ENCODE assay signal across 1 cellular context in the genomic region with DNA sequence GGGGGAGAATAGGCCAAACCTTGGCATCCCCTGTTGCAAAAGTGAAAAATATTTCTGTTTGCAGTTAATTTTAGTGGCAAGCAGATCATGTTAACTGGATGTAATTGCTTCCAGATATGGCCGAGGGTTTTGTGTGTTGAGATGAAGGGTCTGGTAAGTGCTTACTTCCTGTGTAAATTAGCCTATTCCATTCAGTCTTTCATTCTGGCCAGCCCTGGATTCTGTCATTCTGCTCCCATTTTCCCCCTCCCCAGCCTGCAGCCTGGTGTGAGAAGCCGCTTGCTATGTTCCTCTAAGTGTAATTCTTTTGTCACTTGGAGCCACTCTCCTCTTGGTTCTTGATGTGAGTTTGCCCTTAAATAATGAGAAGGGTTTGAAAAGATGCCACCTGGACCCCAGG.
TF ChIP-seq lines count a peak whose summit lies in the region.

No MANE protein-coding gene starts in this region.

TF ChIP-seq in GM23338, 12 proteins besides CTCF, POLR2A, EP300 and RAD21 (continued from another document):
- TF ChIP-seq, protein P1, sequence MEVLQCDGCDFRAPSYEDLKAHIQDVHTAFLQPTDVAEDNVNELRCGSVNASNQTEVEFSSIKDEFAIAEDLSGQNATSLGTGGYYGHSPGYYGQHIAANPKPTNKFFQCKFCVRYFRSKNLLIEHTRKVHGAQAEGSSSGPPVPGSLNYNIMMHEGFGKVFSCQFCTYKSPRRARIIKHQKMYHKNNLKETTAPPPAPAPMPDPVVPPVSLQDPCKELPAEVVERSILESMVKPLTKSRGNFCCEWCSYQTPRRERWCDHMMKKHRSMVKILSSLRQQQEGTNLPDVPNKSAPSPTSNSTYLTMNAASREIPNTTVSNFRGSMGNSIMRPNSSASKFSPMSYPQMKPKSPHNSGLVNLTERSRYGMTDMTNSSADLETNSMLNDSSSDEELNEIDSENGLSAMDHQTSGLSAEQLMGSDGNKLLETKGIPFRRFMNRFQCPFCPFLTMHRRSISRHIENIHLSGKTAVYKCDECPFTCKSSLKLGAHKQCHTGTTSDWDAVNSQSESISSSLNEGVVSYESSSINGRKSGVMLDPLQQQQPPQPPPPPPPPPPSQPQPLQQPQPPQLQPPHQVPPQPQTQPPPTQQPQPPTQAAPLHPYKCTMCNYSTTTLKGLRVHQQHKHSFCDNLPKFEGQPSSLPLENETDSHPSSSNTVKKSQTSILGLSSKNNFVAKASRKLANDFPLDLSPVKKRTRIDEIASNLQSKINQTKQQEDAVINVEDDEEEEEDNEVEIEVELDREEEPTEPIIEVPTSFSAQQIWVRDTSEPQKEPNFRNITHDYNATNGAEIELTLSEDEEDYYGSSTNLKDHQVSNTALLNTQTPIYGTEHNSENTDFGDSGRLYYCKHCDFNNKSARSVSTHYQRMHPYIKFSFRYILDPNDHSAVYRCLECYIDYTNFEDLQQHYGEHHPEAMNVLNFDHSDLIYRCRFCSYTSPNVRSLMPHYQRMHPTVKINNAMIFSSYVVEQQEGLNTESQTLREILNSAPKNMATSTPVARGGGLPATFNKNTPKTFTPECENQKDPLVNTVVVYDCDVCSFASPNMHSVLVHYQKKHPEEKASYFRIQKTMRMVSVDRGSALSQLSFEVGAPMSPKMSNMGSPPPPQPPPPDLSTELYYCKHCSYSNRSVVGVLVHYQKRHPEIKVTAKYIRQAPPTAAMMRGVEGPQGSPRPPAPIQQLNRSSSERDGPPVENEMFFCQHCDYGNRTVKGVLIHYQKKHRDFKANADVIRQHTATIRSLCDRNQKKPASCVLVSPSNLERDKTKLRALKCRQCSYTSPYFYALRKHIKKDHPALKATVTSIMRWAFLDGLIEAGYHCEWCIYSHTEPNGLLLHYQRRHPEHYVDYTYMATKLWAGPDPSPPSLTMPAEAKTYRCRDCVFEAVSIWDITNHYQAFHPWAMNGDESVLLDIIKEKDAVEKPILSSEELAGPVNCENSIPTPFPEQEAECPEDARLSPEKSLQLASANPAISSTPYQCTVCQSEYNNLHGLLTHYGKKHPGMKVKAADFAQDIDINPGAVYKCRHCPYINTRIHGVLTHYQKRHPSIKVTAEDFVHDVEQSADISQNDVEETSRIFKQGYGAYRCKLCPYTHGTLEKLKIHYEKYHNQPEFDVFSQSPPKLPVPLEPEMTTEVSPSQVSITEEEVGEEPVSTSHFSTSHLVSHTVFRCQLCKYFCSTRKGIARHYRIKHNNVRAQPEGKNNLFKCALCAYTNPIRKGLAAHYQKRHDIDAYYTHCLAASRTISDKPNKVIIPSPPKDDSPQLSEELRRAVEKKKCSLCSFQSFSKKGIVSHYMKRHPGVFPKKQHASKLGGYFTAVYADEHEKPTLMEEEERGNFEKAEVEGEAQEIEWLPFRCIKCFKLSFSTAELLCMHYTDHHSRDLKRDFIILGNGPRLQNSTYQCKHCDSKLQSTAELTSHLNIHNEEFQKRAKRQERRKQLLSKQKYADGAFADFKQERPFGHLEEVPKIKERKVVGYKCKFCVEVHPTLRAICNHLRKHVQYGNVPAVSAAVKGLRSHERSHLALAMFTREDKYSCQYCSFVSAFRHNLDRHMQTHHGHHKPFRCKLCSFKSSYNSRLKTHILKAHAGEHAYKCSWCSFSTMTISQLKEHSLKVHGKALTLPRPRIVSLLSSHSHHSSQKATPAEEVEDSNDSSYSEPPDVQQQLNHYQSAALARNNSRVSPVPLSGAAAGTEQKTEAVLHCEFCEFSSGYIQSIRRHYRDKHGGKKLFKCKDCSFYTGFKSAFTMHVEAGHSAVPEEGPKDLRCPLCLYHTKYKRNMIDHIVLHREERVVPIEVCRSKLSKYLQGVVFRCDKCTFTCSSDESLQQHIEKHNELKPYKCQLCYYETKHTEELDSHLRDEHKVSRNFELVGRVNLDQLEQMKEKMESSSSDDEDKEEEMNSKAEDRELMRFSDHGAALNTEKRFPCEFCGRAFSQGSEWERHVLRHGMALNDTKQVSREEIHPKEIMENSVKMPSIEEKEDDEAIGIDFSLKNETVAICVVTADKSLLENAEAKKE (CRISPR knock-in tag; IDR thresholded peaks at IDR 0.05), result no peak
- TF ChIP-seq ZNF331 (CRISPR knock-in tag; IDR thresholded peaks at IDR 0.05; ENCODE audit: low read depth), result no peak
- no peak for TF ChIP-seq EZH2phosphoT487 (IDR thresholded peaks at IDR 0.05; ENCODE audit: unreplicated experiment)
- TF ChIP-seq, protein P2, sequence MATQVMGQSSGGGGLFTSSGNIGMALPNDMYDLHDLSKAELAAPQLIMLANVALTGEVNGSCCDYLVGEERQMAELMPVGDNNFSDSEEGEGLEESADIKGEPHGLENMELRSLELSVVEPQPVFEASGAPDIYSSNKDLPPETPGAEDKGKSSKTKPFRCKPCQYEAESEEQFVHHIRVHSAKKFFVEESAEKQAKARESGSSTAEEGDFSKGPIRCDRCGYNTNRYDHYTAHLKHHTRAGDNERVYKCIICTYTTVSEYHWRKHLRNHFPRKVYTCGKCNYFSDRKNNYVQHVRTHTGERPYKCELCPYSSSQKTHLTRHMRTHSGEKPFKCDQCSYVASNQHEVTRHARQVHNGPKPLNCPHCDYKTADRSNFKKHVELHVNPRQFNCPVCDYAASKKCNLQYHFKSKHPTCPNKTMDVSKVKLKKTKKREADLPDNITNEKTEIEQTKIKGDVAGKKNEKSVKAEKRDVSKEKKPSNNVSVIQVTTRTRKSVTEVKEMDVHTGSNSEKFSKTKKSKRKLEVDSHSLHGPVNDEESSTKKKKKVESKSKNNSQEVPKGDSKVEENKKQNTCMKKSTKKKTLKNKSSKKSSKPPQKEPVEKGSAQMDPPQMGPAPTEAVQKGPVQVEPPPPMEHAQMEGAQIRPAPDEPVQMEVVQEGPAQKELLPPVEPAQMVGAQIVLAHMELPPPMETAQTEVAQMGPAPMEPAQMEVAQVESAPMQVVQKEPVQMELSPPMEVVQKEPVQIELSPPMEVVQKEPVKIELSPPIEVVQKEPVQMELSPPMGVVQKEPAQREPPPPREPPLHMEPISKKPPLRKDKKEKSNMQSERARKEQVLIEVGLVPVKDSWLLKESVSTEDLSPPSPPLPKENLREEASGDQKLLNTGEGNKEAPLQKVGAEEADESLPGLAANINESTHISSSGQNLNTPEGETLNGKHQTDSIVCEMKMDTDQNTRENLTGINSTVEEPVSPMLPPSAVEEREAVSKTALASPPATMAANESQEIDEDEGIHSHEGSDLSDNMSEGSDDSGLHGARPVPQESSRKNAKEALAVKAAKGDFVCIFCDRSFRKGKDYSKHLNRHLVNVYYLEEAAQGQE (IDR thresholded peaks at IDR 0.05; ENCODE audit: unreplicated experiment), result no peak
- TF ChIP-seq ZNF114 (CRISPR knock-in tag; IDR thresholded peaks at IDR 0.05), result no peak
- TF ChIP-seq, protein P3, sequence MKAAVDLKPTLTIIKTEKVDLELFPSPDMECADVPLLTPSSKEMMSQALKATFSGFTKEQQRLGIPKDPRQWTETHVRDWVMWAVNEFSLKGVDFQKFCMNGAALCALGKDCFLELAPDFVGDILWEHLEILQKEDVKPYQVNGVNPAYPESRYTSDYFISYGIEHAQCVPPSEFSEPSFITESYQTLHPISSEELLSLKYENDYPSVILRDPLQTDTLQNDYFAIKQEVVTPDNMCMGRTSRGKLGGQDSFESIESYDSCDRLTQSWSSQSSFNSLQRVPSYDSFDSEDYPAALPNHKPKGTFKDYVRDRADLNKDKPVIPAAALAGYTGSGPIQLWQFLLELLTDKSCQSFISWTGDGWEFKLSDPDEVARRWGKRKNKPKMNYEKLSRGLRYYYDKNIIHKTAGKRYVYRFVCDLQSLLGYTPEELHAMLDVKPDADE (IDR thresholded peaks at IDR 0.05), result no peak
- TF ChIP-seq POLR2AphosphoS5 (IDR thresholded peaks at IDR 0.05; ENCODE audit: low read depth), result no peak
- TF ChIP-seq STAT1 (IDR thresholded peaks at IDR 0.05; ENCODE audit: unreplicated experiment), result no peak
- no peak for TF ChIP-seq EZH2 (IDR thresholded peaks at IDR 0.05; ENCODE audit: low read depth, unreplicated experiment)
- no peak for TF ChIP-seq NANOG (IDR thresholded peaks at IDR 0.05; ENCODE audit: borderline replicate concordance)
